Comparison of ENCODE assay signal across 8 cellular contexts in genomic region chr4:39446842-39447573, GRCh38. TPM values are rescaled to one million over a fixed set of nuclear protein-coding genes. Genes with fewer than 3 reads are reported as not detected.
DNase-seq lines count a peak whose midpoint lies in the region; ATAC-seq and TF ChIP-seq lines count a peak whose summit lies in the region.

No MANE protein-coding gene starts in this region.

- H3K36me3 Mint-ChIP-seq in Calu3 (ENCODE audit: insufficient read depth, unreplicated experiment), result peaks cover 22% of the 10 kb centered on the region

- no TSS peak for BruUV-seq in Calu3 (replicated peaks; lab: Mats Ljungman, UMichigan)

- H3K4me1 ChIP-seq in heart right ventricle, result peaks cover 0 to 14% (median 12%) of the 10 kb centered on the region in 9 donors

- H3K27me3 ChIP-seq in heart right ventricle, result no peaks in the 10 kb centered on the region

- H3K9me3 ChIP-seq in heart right ventricle, result no peaks in the 10 kb centered on the region

- peaks cover 0 to 39% (median 8%) of the 10 kb centered on the region in 9 donors for H3K36me3 ChIP-seq in heart right ventricle

- TF ChIP-seq CTCF in Calu3 (IDR thresholded peaks at IDR 0.05; ENCODE audit: unreplicated experiment) (no peak), heart right ventricle (IDR thresholded peaks at IDR 0.05) (peak in 5 of 9 donors; percentile 23 to 41 (median 30))

- no peak overlapping the region for H3K27ac Mint-ChIP-seq in Calu3 (ENCODE audit: unreplicated experiment)

- ATAC-seq in GM21367 (IDR thresholded peaks at IDR 0.05; ENCODE audit: unreplicated experiment) (peak; percentile 78), heart right ventricle (peak; percentile 78 to 91 (median 83))

- CTCF ChIA-PET in Calu3 (lab: Charles Lee), result interaction anchor here (0.6 kb wide), 1 partner anchor 258 kb away, joined by 3 read pairs; no protein-coding TSS in a partner anchor

- H3K9me3 Mint-ChIP-seq in Calu3 (ENCODE audit: low read depth, unreplicated experiment), result no peaks in the 10 kb centered on the region

- DNase-seq in Calu3 (peak; percentile 64), HT-29 (ENCODE audit: low spot score) (peak; percentile 87), heart right ventricle (peak; percentile 32 to 56), skeletal muscle cell (ENCODE audit: low read depth) (no peak), epidermal melanocyte (ENCODE audit: insufficient read length, low spot score) (no peak), kidney glomerular epithelial cell (lab: John Stamatoyannopoulos, UW) (no peak)
- peak; percentile 35 for DNase-seq in activated naive CD4-positive, alpha-beta T cell treated with anti-CD3 and anti-CD28 coated beads, Interleukin-2, amount 50 U/mL, for 16 hours

- peak overlapping the region; percentile 62 for H3K4me3 Mint-ChIP-seq in Calu3 (ENCODE audit: low read depth, unreplicated experiment)

- intact Hi-C loops in Calu3 (cut with micrococcal nuclease; ENCODE audit: unreplicated experiment), result no loop called here
- intact Hi-C loops in heart right ventricle (cut with DNase I), result no loop called here

- H3K4me1 Mint-ChIP-seq in Calu3 (ENCODE audit: low read depth, unreplicated experiment), result no peaks in the 10 kb centered on the region

- WGBS in heart right ventricle, 2 donors, result 4 to 5% methylated on average over 60 to 61 of the region's 61 CpGs

- H3K27ac ChIP-seq in heart right ventricle, result peak overlapping the region in 2 of 10 donors; percentile 20 to 61

- peak overlapping the region in 9 of 10 donors; percentile 27 to 64 (median 53) for H3K4me3 ChIP-seq in heart right ventricle
- peak overlapping the region; percentile 30 for H3K4me3 ChIP-seq in skeletal muscle cell (ENCODE audit: low read depth, low read length)

- no peaks in the 10 kb centered on the region for H3K27me3 Mint-ChIP-seq in Calu3 (ENCODE audit: unreplicated experiment)

RNA-seq across cellular contexts. Expression of gene RPL9, which starts 11.7 kb away (rescaled TPM):
- total RNA-seq in Calu3 (2022) (421 and 485 TPM in 2 replicates), heart right ventricle (1,000 to 10,000 TPM in 1 of 10 donors, 100 to 1,000 TPM in 9; 546 to 1,064 (median 776) TPM)
- total RNA-seq in HT-29 (2014; rRNA removed; shearing (Covaris generic)), result 1,285 and 1,602 TPM in 2 replicates
- polyA plus RNA-seq in heart right ventricle, result 1,000 to 10,000 TPM; 1,329 to 1,826 TPM

RNA-seq across cellular contexts. Expression of gene LIAS, which starts 11.8 kb away (rescaled TPM):
- total RNA-seq in Calu3 (2022) (10.0 and 12.9 TPM in 2 replicates), heart right ventricle (10 to 100 TPM; 16.0 to 32.4 (median 27.0) TPM)
- total RNA-seq in HT-29 (2014; rRNA removed; shearing (Covaris generic)), result 4.9 and 5.5 TPM in 2 replicates
- polyA plus RNA-seq in heart right ventricle, result 10 to 100 TPM; 12.7 to 17.0 TPM

RNA-seq across cellular contexts. Expression of gene KLB, which starts 40.3 kb away (rescaled TPM):
- 0.07 and 0.09 TPM in 2 replicates for total RNA-seq in Calu3 (2022)
- 0.23 and 0.26 TPM in 2 replicates for total RNA-seq in HT-29 (2014; rRNA removed; shearing (Covaris generic))
- under 1 TPM in 6 of 10 donors, not detected in 4; 0.08 to 0.53 (median 0.24) TPM for total RNA-seq in heart right ventricle
- polyA plus RNA-seq in heart right ventricle, result under 1 TPM; 0.19 to 0.29 TPM

Comparison
In these comparisons a context has a peak if more than half of its experiments do, and no peak if none do; other contexts are left out.
1. DNase-seq: peak in Calu3 (single experiment), HT-29 (single experiment), activated naive CD4-positive, alpha-beta T cell treated with anti-CD3 and anti-CD28 coated beads, Interleukin-2, amount 50 U/mL, for 16 hours (single experiment) and heart right ventricle (2 of 2); none in skeletal muscle cell (single experiment), epidermal melanocyte (single experiment) and kidney glomerular epithelial cell (single experiment).